Comparison of ENCODE assay signal across 1 cellular context in the genomic region with DNA sequence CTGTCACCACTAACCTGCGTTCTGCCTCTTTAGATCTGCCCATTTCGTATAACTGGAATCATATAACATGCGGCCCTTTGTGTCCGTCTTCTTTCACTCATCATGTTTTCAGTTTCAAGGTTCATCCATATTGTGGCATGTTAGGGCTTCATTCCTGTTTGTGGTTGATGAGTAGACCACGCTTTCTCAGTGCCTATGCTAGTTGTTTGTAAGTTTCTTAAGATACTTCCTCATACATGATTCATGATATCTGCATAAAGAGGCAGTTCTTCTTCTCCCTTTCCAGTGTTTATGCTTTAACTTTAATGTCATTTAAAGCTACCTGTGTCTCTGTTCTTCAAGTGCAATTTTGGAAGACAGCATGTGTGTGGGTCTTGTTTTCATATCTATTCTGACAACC.
TF ChIP-seq lines count a peak whose summit lies in the region.

No MANE protein-coding gene starts in this region.

TF ChIP-seq in IMR-90, 13 proteins besides CTCF, POLR2A, EP300 and RAD21 (continued from another document):
- TF ChIP-seq, protein P1, sequence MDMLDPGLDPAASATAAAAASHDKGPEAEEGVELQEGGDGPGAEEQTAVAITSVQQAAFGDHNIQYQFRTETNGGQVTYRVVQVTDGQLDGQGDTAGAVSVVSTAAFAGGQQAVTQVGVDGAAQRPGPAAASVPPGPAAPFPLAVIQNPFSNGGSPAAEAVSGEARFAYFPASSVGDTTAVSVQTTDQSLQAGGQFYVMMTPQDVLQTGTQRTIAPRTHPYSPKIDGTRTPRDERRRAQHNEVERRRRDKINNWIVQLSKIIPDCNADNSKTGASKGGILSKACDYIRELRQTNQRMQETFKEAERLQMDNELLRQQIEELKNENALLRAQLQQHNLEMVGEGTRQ (IDR thresholded peaks at IDR 0.05; ENCODE audit: low read depth, low read length): no peak
- TF ChIP-seq RCOR1 (IDR thresholded peaks at IDR 0.05; ENCODE audit: insufficient replicate concordance, low read length) (no peak), BHLHE40 (IDR thresholded peaks at IDR 0.05; ENCODE audit: low read depth, low read length) (no peak), SMC3 (IDR thresholded peaks at IDR 0.05; ENCODE audit: low read depth, low read length) (no peak), RFX5 (IDR thresholded peaks at IDR 0.05; ENCODE audit: low read depth, low read length) (no peak)
- TF ChIP-seq, protein P2, sequence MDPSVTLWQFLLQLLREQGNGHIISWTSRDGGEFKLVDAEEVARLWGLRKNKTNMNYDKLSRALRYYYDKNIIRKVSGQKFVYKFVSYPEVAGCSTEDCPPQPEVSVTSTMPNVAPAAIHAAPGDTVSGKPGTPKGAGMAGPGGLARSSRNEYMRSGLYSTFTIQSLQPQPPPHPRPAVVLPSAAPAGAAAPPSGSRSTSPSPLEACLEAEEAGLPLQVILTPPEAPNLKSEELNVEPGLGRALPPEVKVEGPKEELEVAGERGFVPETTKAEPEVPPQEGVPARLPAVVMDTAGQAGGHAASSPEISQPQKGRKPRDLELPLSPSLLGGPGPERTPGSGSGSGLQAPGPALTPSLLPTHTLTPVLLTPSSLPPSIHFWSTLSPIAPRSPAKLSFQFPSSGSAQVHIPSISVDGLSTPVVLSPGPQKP (IDR thresholded peaks at IDR 0.05; ENCODE audit: borderline replicate concordance, low read depth, low read length): no peak
